Comparison of ENCODE assay signal across 8 cellular contexts in the genomic region with DNA sequence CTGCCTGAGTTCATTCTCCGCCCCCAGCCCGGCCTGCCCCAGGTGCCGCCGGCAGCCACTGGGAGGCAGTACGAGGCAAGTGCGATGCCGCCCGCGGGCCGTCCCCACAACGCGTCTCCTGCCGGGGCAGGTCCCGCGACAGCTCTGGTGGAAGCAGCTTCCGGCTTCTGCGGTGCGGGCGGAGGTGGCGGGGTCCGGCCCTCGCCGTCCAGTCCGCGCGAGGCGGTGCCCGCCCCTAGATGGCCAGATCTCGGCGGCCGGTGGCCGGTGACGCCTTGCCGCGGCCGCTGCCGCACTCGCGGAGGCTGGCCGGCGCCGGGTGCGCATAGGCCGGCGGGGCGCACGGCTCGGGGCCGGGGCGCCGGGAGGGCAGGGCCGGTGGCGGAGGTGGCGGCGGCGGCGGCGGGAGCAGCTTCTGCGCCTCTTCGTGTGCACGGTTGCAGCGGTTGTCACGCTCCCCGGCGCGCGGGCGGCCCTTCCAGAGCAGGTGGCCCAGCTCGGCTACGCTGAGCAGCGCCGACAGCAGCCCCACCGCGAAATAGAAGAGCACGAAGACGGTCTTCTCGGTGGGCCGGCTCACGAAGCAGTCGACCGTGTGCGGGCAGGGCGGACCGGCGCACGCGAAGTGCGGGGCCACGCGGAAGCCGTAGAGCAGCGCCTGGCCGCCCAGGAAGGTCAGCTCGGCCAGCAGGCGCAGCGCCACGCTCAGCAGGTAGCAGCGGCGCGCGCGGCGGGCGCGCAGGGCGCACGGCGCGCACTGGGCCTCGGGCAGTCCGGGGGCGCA. TPM values are rescaled to one million over a fixed set of nuclear protein-coding genes. Genes with fewer than 3 reads are reported as not detected.
DNase-seq lines count a peak whose midpoint lies in the region; ATAC-seq and TF ChIP-seq lines count a peak whose summit lies in the region.

No MANE protein-coding gene starts in this region.

- H3K27me3 Mint-ChIP-seq in HFFc6 (ENCODE audit: insufficient read depth) (peaks cover 3% of the 10 kb centered on the region), chondrocyte (ENCODE audit: low read depth) (no peaks in the 10 kb centered on the region)

- TF ChIP-seq CTCF in GM12864 (IDR thresholded peaks at IDR 0.05; ENCODE audit: low read depth, low read length, missing control alignments) (peak; percentile 79), HFFc6 (IDR thresholded peaks at IDR 0.05) (peak; percentile 82), chondrocyte (IDR thresholded peaks at IDR 0.05) (peak; percentile 87), right lobe of liver (IDR thresholded peaks at IDR 0.05) (peak; percentile 61 to 73 (median 64))

- TF ChIP-seq POLR2A in right lobe of liver (IDR thresholded peaks at IDR 0.05), result peak; percentile 60

- no peaks in the 10 kb centered on the region for H3K36me3 Mint-ChIP-seq in HFFc6 (ENCODE audit: low read depth)
- H3K36me3 Mint-ChIP-seq in chondrocyte (ENCODE audit: low read depth), result no peaks in the 10 kb centered on the region

- H3K27me3 ChIP-seq in right lobe of liver, result no peaks in the 10 kb centered on the region

- peaks cover 0 to 6% (median 1%) of the 10 kb centered on the region in 4 donors for H3K4me1 ChIP-seq in right lobe of liver

- H3K9me3 Mint-ChIP-seq in HFFc6 (no peaks in the 10 kb centered on the region), chondrocyte (ENCODE audit: low read depth) (no peaks in the 10 kb centered on the region)

- peak; percentile 72 to 79 (median 76) for ATAC-seq in right lobe of liver
- no peak for ATAC-seq in HG02884 (IDR thresholded peaks at IDR 0.05; ENCODE audit: unreplicated experiment)

- peak overlapping the region; percentile 86 for H3K4me3 Mint-ChIP-seq in HFFc6
- H3K4me3 Mint-ChIP-seq in chondrocyte (ENCODE audit: unreplicated experiment), result peak overlapping the region; percentile 75

- H3K27ac ChIP-seq in right lobe of liver, result no peak overlapping the region

- H3K36me3 ChIP-seq in right lobe of liver, result no peaks in the 10 kb centered on the region

- DNase-seq in GM12864 (ENCODE audit: low read depth), result no peak
- DNase-seq in HFFc6, result peak; percentile 64
- DNase-seq in NCI-H2081 (lab: John Stamatoyannopoulos, UW), result peak; percentile 59 to 78
- peak; percentile 50 to 67 (median 60) for DNase-seq in activated CD4-positive, CD25-positive, alpha-beta regulatory T cell (lab: John Stamatoyannopoulos, UW)
- no peak for DNase-seq in chondrocyte (ENCODE audit: low spot score)
- peak; percentile 82 to 86 (median 84) for DNase-seq in right lobe of liver
- DNase-seq in stimulated activated CD8-positive, alpha-beta memory T cell treated with anti-CD3 and anti-CD28 coated beads, Interleukin-15, amount 100 ng/mL, for 1 hour (ENCODE audit: low read depth), result peak; percentile 41

- peaks cover 15% of the 10 kb centered on the region for H3K4me1 Mint-ChIP-seq in HFFc6 (ENCODE audit: low read depth)
- peaks cover 17% of the 10 kb centered on the region for H3K4me1 Mint-ChIP-seq in chondrocyte (ENCODE audit: low read depth)

- H3K27ac Mint-ChIP-seq in HFFc6 (no peak overlapping the region), chondrocyte (ENCODE audit: unreplicated experiment) (no peak overlapping the region)

- intact Hi-C loops in right lobe of liver (cut with DNase I), result loop anchor here in 1 of 2 donors (10.0 kb wide), 1 partner anchor 122 kb away; no protein-coding TSS in a partner anchor

- no peaks in the 10 kb centered on the region for H3K9me3 ChIP-seq in right lobe of liver

- 0% methylated on average over 13 of the region's 112 CpGs for WGBS in right lobe of liver (ENCODE audit: insufficient coverage, low coverage, low lambda C conversion rate, missing lambda C conversion rate)

- peak overlapping the region; percentile 61 for H3K4me3 ChIP-seq in GM12864 (ENCODE audit: low read depth, low read length)
- H3K4me3 ChIP-seq in right lobe of liver, result peak overlapping the region; percentile 49 to 64 (median 55)

RNA-seq across cellular contexts. Expression of a gene that starts 1.6 kb away (rescaled TPM):
- 1 to 10 TPM in 2 of 6 experiments, under 1 TPM in 4; 0.36 to 1.4 (median 0.81) TPM for total RNA-seq in HFFc6 (2021; fragmentation: NEBNext Ultra II Directional; extraction: Animal tissue kit (Norgen Biotek cat#: 25700))
- total RNA-seq in chondrocyte (0.32 to 0.41 TPM in 2 of 3 replicates, not detected in the other), right lobe of liver (under 1 TPM in 5 of 6 experiments, not detected in 1; 0.22 to 0.78 (median 0.37) TPM)

RNA-seq across cellular contexts. Expression of a gene that starts 53.9 kb away (rescaled TPM):
- total RNA-seq in HFFc6 (2021; fragmentation: NEBNext Ultra II Directional; extraction: Animal tissue kit (Norgen Biotek cat#: 25700)), result 10 to 100 TPM; 27.1 to 32.2 (median 28.8) TPM
- total RNA-seq in chondrocyte (59.2 to 65.7 TPM (median 61.2 TPM) in 3 replicates), right lobe of liver (10 to 100 TPM; 17.7 to 41.9 (median 22.9) TPM)

RNA-seq across cellular contexts. Expression of a gene that starts 54.8 kb away (rescaled TPM):
- 100 to 1,000 TPM in 5 of 6 experiments, 10 to 100 TPM in 1; 73.2 to 170 (median 150) TPM for total RNA-seq in HFFc6 (2021; fragmentation: NEBNext Ultra II Directional; extraction: Animal tissue kit (Norgen Biotek cat#: 25700))
- total RNA-seq in chondrocyte (24.6 to 28.2 TPM (median 27.8 TPM) in 3 replicates), right lobe of liver (1 to 10 TPM in 4 of 6 experiments, under 1 TPM in 2; 0.22 to 7.3 (median 3.0) TPM)

Comparison
In these comparisons a context has a peak if more than half of its experiments do, and no peak if none do; other contexts are left out.
1. DNase-seq: peak in HFFc6 (single experiment), NCI-H2081 (2 of 2), activated CD4-positive, CD25-positive, alpha-beta regulatory T cell (4 of 4), right lobe of liver (3 of 3) and stimulated activated CD8-positive, alpha-beta memory T cell treated with anti-CD3 and anti-CD28 coated beads, Interleukin-15, amount 100 ng/mL, for 1 hour (single experiment); none in GM12864 (single experiment) and chondrocyte (single experiment).
2. Peak in every context shown above with its lines, with median percentiles within 50 percentile points of each other: CTCF ChIP-seq.